13 cellular contexts compared by ENCODE assay signal in genomic region chr5:88813805-88814584, GRCh38.
DNase-seq lines count a peak whose midpoint lies in the region; ATAC-seq and TF ChIP-seq lines count a peak whose summit lies in the region.
"Had no signal": no experiment of that assay in that cellular context is flagged by ENCODE, and none has a peak within 500 bp of the region (broad histone marks: within the 10 kb centered on the region; RNA-seq: fewer than 3 reads in every experiment).

No MANE protein-coding gene starts in this region.

- no peaks in the 10 kb centered on the region for H3K9me3 ChIP-seq in tibial nerve

- peak overlapping the region in 2 of 4 donors; percentile 26 to 67 for H3K27ac ChIP-seq in tibial nerve

- H3K27me3 ChIP-seq in tibial nerve: no peaks in the 10 kb centered on the region

- H3K4me3 ChIP-seq in tibial nerve: no peak overlapping the region

- H3K4me1 ChIP-seq in tibial nerve: peaks cover 0 to 29% (median 4%) of the 10 kb centered on the region in 4 donors

- no peak for TF ChIP-seq POLR2A in tibial nerve (IDR thresholded peaks at IDR 0.05)

- no peaks in the 10 kb centered on the region for H3K36me3 ChIP-seq in tibial nerve

- ATAC-seq in GM21360 (IDR thresholded peaks at IDR 0.05; ENCODE audit: unreplicated experiment) (peak; percentile 42), HG02870 (IDR thresholded peaks at IDR 0.05; ENCODE audit: unreplicated experiment) (no peak), HG03108 (IDR thresholded peaks at IDR 0.05; ENCODE audit: unreplicated experiment) (no peak), HG02885 (IDR thresholded peaks at IDR 0.05; ENCODE audit: poor library complexity, unreplicated experiment) (no peak)
- ATAC-seq: activated CD8-positive, alpha-beta memory T cell treated with anti-CD3 and anti-CD28 coated beads, Interleukin-2, amount 10 ng/mL, durations not matched to agents 7 days and 5 days; activated naive CD8-positive, alpha-beta T cell treated with anti-CD3 and anti-CD28 coated beads, Interleukin-2, amount 50 U/mL, for 24 hours had no signal

- peak in 1 of 2 donors; percentile 13 for TF ChIP-seq EP300 in tibial nerve (IDR thresholded peaks at IDR 0.05)

- 44 to 58% methylated on average over 17 of the region's 17 CpGs for WGBS in tibial nerve, 2 donors

- no peak for TF ChIP-seq CTCF in tibial nerve (IDR thresholded peaks at IDR 0.05)

- DNase-seq in NCI-H524 (lab: John Stamatoyannopoulos, UW) (peak; percentile 18 to 72), epidermal melanocyte (ENCODE audit: insufficient read length, low spot score) (peak; percentile 60), putamen (ENCODE audit: low spot score) (peak; percentile 42), tibial nerve (ENCODE audit: low spot score in 2 of 2) (no peak)
- DNase-seq: activated CD8-positive, alpha-beta memory T cell treated with anti-CD3 and anti-CD28 coated beads, Interleukin-2, amount 10 ng/mL, durations not matched to agents 7 days and 5 days; activated naive CD8-positive, alpha-beta T cell treated with anti-CD3 and anti-CD28 coated beads, Interleukin-2, amount 50 U/mL, for 24 hours; effector memory CD4-positive, alpha-beta T cell; hippocampal formation; NCI-H1436 treated with DMSO at 0.1 percent for 48 hours had no signal

Comparison
In these comparisons a context has a peak if more than half of its experiments do, and no peak if none do; other contexts are left out.
1. DNase-seq: peak in NCI-H524 (2 of 2), epidermal melanocyte (single experiment) and putamen (single experiment); none in tibial nerve (0 of 2).